10 cellular contexts compared by ENCODE assay signal in genomic region chr17:75619506-75620431, GRCh38. TPM values are rescaled to one million over a fixed set of nuclear protein-coding genes. Genes with fewer than 3 reads are reported as not detected.
A peak's percentile ranks its signal among the peaks of the same experiment; 100 is the strongest.
DNase-seq lines count a peak whose midpoint lies in the region; ATAC-seq and TF ChIP-seq lines count a peak whose summit lies in the region.
"Had no signal": no experiment of that assay in that cellular context is flagged by ENCODE, and none has a peak within 500 bp of the region (broad histone marks: within the 10 kb centered on the region; RNA-seq: fewer than 3 reads in every experiment).

No MANE protein-coding gene starts in this region.

- TF ChIP-seq CTCF in GM20000 (IDR thresholded peaks at IDR 0.05; ENCODE audit: extremely low read depth, missing control alignments) (peak; percentile 27), RWPE2 (IDR thresholded peaks at IDR 0.05; ENCODE audit: poor library complexity, severe bottlenecking) (peak; percentile 43), upper lobe of right lung (IDR thresholded peaks at IDR 0.05) (peak; percentile 27)

- H3K27me3 ChIP-seq in RWPE2 (ENCODE audit: insufficient read depth, poor library complexity, severe bottlenecking) (no peaks in the 10 kb centered on the region), upper lobe of right lung (no peaks in the 10 kb centered on the region)
- H3K27me3 ChIP-seq: upper lobe of left lung had no signal

- H3K4me3 ChIP-seq in RWPE2 (ENCODE audit: severe bottlenecking) (no peak overlapping the region), upper lobe of right lung (no peak overlapping the region)
- H3K4me3 ChIP-seq: SK-N-MC, upper lobe of left lung had no signal

- H3K36me3 ChIP-seq in RWPE2 (ENCODE audit: low read depth) = no peaks in the 10 kb centered on the region
- peaks cover 53% of the 10 kb centered on the region for H3K36me3 ChIP-seq in upper lobe of right lung

- ATAC-seq in RWPE2 (ENCODE audit: low read depth) (peak; percentile 17; the same call in 2 of the 3 replicates), upper lobe of right lung (peak; percentile 12), HG02981 (IDR thresholded peaks at IDR 0.05; ENCODE audit: unreplicated experiment) (no peak), GM18861 (IDR thresholded peaks at IDR 0.05; ENCODE audit: unreplicated experiment) (no peak)

- no peaks in the 10 kb centered on the region for H3K4me1 ChIP-seq in RWPE2 (ENCODE audit: insufficient read depth, poor library complexity, severe bottlenecking)
- no peaks in the 10 kb centered on the region for H3K4me1 ChIP-seq in upper lobe of right lung
- H3K4me1 ChIP-seq: upper lobe of left lung had no signal

- H3K9me3 ChIP-seq in RWPE2 (ENCODE audit: severe bottlenecking) (no peaks in the 10 kb centered on the region), upper lobe of right lung (no peaks in the 10 kb centered on the region)
- H3K9me3 ChIP-seq: upper lobe of left lung had no signal

- intact Hi-C loops in upper lobe of right lung (cut with DNase I) = no loop called here

- DNase-seq in COLO829 (ENCODE audit: low spot score) (peak; percentile 31), GM20000 (ENCODE audit: low spot score) (peak; percentile 66), RWPE2 (ENCODE audit: low spot score) (no peak), fibroblast of peridontal ligament (ENCODE audit: extremely low read depth) (peak; percentile 10), upper lobe of right lung (no peak)
- DNase-seq in activated effector memory CD4-positive, alpha-beta T cell treated with anti-CD3 and anti-CD28 coated beads, Interleukin-2, amount 50 U/mL, for 16 hours = no peak

- H3K27ac ChIP-seq in RWPE2 (ENCODE audit: poor library complexity, severe bottlenecking) = no peak overlapping the region
- H3K27ac ChIP-seq in upper lobe of right lung = no peak overlapping the region
- H3K27ac ChIP-seq: SK-N-MC, upper lobe of left lung had no signal

RNA-seq across cellular contexts. Expression of gene SMIM5, which starts 13.5 kb away (rescaled TPM):
- 0.84 TPM for total RNA-seq in upper lobe of right lung

RNA-seq across cellular contexts. Expression of gene MYO15B, which starts 32.2 kb away (rescaled TPM):
- 193 TPM for total RNA-seq in upper lobe of right lung

RNA-seq across cellular contexts. Expression of gene RECQL5, which starts 47.2 kb away (rescaled TPM):
- 43.1 TPM for total RNA-seq in upper lobe of right lung

RNA-seq across cellular contexts. Expression of gene SAP30BP, which starts 47.4 kb away (rescaled TPM):
- 71.4 TPM for total RNA-seq in upper lobe of right lung

Comparison
In these comparisons a context has a peak if more than half of its experiments do, and no peak if none do; other contexts are left out.
1. DNase-seq: peak in COLO829 (single experiment), GM20000 (single experiment) and fibroblast of peridontal ligament (single experiment); none in RWPE2 (single experiment), upper lobe of right lung (single experiment) and activated effector memory CD4-positive, alpha-beta T cell treated with anti-CD3 and anti-CD28 coated beads, Interleukin-2, amount 50 U/mL, for 16 hours (single experiment).
2. ATAC-seq: peak in RWPE2 (single experiment) and upper lobe of right lung (single experiment); none in HG02981 (single experiment) and GM18861 (single experiment).
3. Peak in every context shown above with its lines, with median percentiles within 50 percentile points of each other: CTCF ChIP-seq.